In the genomic region with DNA sequence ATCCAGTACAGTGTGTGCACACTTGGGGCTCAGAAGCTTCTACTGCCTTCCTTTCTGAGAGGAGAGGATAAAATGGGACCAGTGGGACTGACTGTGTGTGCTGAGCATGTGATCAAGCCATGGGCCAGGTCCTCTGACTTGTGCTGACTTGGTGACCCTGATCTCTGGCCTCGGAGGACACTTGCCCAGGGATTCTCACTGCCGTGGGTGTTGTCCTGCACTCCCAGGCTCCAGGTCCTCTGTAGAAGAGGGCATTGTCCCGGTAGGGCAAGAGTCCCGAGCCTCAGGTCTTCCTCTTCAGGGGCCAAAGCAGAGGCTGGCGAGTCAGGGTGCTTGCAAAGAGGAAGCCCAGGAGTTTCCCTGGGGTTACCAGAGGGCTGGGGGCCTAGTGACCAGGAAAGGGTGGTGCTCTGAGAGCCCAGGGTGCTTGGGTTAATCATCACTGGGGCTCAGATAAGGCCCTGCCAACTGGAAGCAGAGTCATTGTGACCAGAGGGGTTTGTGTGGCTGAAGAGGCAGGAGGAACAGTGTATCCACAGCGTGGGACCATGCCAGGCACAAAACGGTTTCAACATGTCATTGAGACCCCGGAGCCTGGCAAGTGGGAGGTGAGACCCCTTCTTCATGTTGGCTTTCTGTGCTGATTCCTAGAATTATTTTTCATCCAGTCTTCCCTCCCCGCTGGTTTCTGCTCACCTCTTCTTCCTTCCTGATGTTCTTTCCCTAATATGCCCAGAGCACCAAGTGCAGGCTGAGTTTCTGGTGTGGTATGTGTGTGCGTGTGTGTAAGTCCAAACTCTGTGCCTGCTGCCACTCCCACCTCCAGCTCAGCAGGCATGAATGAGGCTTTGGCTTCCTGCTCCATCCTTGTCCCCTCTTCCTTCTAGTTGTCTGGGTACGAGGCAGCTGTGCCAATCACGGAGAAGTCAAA, we compare ENCODE assay signal across 10 cellular contexts. TPM values are rescaled to one million over a fixed set of nuclear protein-coding genes. Genes with fewer than 3 reads are reported as not detected.
A peak's percentile ranks its signal among the peaks of the same experiment; 100 is the strongest.
DNase-seq lines count a peak whose midpoint lies in the region; ATAC-seq and TF ChIP-seq lines count a peak whose summit lies in the region.
"Had no signal": no experiment of that assay in that cellular context is flagged by ENCODE, and none has a peak within 500 bp of the region (broad histone marks: within the 10 kb centered on the region; RNA-seq: fewer than 3 reads in every experiment).

A gene with protein sequence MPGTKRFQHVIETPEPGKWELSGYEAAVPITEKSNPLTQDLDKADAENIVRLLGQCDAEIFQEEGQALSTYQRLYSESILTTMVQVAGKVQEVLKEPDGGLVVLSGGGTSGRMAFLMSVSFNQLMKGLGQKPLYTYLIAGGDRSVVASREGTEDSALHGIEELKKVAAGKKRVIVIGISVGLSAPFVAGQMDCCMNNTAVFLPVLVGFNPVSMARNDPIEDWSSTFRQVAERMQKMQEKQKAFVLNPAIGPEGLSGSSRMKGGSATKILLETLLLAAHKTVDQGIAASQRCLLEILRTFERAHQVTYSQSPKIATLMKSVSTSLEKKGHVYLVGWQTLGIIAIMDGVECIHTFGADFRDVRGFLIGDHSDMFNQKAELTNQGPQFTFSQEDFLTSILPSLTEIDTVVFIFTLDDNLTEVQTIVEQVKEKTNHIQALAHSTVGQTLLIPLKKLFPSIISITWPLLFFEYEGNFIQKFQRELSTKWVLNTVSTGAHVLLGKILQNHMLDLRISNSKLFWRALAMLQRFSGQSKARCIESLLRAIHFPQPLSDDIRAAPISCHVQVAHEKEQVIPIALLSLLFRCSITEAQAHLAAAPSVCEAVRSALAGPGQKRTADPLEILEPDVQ (plus strand): TSS at position 483 of the 931 bp plus-strand sequence. CDS start 66 bp downstream, at position 549.

- H3K4me2 ChIP-seq in GM23338 = peak within 1 kb of the TSS; percentile 98

- no peaks in the 10 kb centered on the region for H3K36me3 ChIP-seq in GM23338 (ENCODE audit: insufficient read depth)

- H3K27ac Mint-ChIP-seq in GM23338 (no peak within 1 kb of the TSS), immature natural killer cell (peak within 1 kb of the TSS in 1 of 6 donors; percentile 27)
- no peak within 1 kb of the TSS for H3K27ac Mint-ChIP-seq in activated naive CD8-positive, alpha-beta T cell treated with anti-CD3 and anti-CD28 coated beads for 36 hours
- H3K27ac Mint-ChIP-seq: activated naive CD8-positive, alpha-beta T cell treated with anti-CD3 and anti-CD28 coated beads, Interleukin-2, amount 10 ng/mL, durations not matched to agents 7 days and 5 days had no signal

- ATAC-seq in GM23338 = no peak

- no peaks in the 10 kb centered on the region for H4K20me1 ChIP-seq in GM23338 (replicated peaks; ENCODE audit: insufficient read depth)

- no peaks in the 10 kb centered on the region for H3K79me2 ChIP-seq in GM23338 (replicated peaks; ENCODE audit: insufficient read depth)

- H3K4me1 ChIP-seq in GM23338 (ENCODE audit: insufficient read depth) = 0 out of 2 replicates have a peak, but pooled peaks cover 15% of the 10 kb centered on the region

- H3K4me1 Mint-ChIP-seq in GM23338 (peaks cover 16% of the 10 kb centered on the region), immature natural killer cell (peaks cover 11 to 15% of the 10 kb centered on the region in 2 donors)
- H3K4me1 Mint-ChIP-seq in activated naive CD8-positive, alpha-beta T cell treated with anti-CD3 and anti-CD28 coated beads for 36 hours = peaks cover 7% of the 10 kb centered on the region

- H2AFZ ChIP-seq in GM23338 = peak within 1 kb of the TSS; percentile 100

- H3K27me3 ChIP-seq in GM23338 (ENCODE audit: insufficient read depth) = peaks cover 31% of the 10 kb centered on the region

- no peaks in the 10 kb centered on the region for H3K9me2 ChIP-seq in GM23338 (ENCODE audit: insufficient read depth)

- H3K27me3 Mint-ChIP-seq in GM23338 (ENCODE audit: insufficient read depth, low read depth, poor library complexity) (peaks cover 20% of the 10 kb centered on the region), immature natural killer cell (ENCODE audit: low read depth in 3 of 3) (peaks cover 23 to 31% (median 25%) of the 10 kb centered on the region in 3 donors)
- peaks cover 47% of the 10 kb centered on the region for H3K27me3 Mint-ChIP-seq in activated naive CD8-positive, alpha-beta T cell treated with anti-CD3 and anti-CD28 coated beads for 36 hours

- H3K4me3 Mint-ChIP-seq in GM23338 (peak within 1 kb of the TSS; percentile 92), immature natural killer cell (peak within 1 kb of the TSS; percentile 44 to 72 (median 61))
- peak within 1 kb of the TSS; percentile 70 for H3K4me3 Mint-ChIP-seq in activated naive CD8-positive, alpha-beta T cell treated with anti-CD3 and anti-CD28 coated beads for 36 hours

- H3K9me3 Mint-ChIP-seq in GM23338 = no peaks in the 10 kb centered on the region
- H3K9me3 Mint-ChIP-seq in activated naive CD8-positive, alpha-beta T cell treated with anti-CD3 and anti-CD28 coated beads for 36 hours = no peaks in the 10 kb centered on the region
- H3K9me3 Mint-ChIP-seq in immature natural killer cell = peaks cover 0 to 2% (median 0%) of the 10 kb centered on the region in 6 donors
- H3K9me3 Mint-ChIP-seq: activated naive CD8-positive, alpha-beta T cell treated with anti-CD3 and anti-CD28 coated beads, Interleukin-2, amount 10 ng/mL, durations not matched to agents 7 days and 5 days had no signal

- TF ChIP-seq CTCF in GM23338 (conservative IDR thresholded peaks at IDR 0.05; ENCODE audit: low read depth in 2 of 2) = no peak

- H3K4me3 ChIP-seq in GM23338 = peak within 1 kb of the TSS; percentile 98

- no peaks in the 10 kb centered on the region for H3F3A ChIP-seq in GM23338 (replicated peaks; ENCODE audit: low read depth)

- DNase-seq in A172 (ENCODE audit: low spot score) (peak; percentile 33), GM23338 (ENCODE audit: low spot score) (no peak), immature natural killer cell (no peak), NCI-H1092 treated with DMSO at 0.1 percent for 48 hours (lab: John Stamatoyannopoulos, UW) (no peak), RPMI8226 (no peak), LoVo (ENCODE audit: low spot score) (no peak), RKO (ENCODE audit: low spot score) (no peak)
- no peak for DNase-seq in activated naive CD8-positive, alpha-beta T cell treated with anti-CD3 and anti-CD28 coated beads for 36 hours
- DNase-seq: activated naive CD8-positive, alpha-beta T cell treated with anti-CD3 and anti-CD28 coated beads, Interleukin-2, amount 10 ng/mL, durations not matched to agents 7 days and 5 days; NCI-H510A had no signal

- H3K36me3 Mint-ChIP-seq in GM23338 (ENCODE audit: low read depth) = no peaks in the 10 kb centered on the region; the same call in 2 of the 3 replicates
- no peaks in the 10 kb centered on the region for H3K36me3 Mint-ChIP-seq in activated naive CD8-positive, alpha-beta T cell treated with anti-CD3 and anti-CD28 coated beads for 36 hours
- no peaks in the 10 kb centered on the region for H3K36me3 Mint-ChIP-seq in immature natural killer cell
- H3K36me3 Mint-ChIP-seq: activated naive CD8-positive, alpha-beta T cell treated with anti-CD3 and anti-CD28 coated beads, Interleukin-2, amount 10 ng/mL, durations not matched to agents 7 days and 5 days had no signal

- H3K27ac ChIP-seq in GM23338 (ENCODE audit: low read depth) = no peak within 1 kb of the TSS

TF ChIP-seq in GM23338, 12 proteins besides CTCF, POLR2A, EP300 and RAD21 (continues in another document):
- TF ChIP-seq EZH2phosphoT487 (IDR thresholded peaks at IDR 0.05; ENCODE audit: unreplicated experiment) = no peak
- no peak for TF ChIP-seq JUNB (IDR thresholded peaks at IDR 0.05; ENCODE audit: unreplicated experiment)
- TF ChIP-seq EZH2 (IDR thresholded peaks at IDR 0.05; ENCODE audit: low read depth, unreplicated experiment) = no peak
- TF ChIP-seq, protein P1, sequence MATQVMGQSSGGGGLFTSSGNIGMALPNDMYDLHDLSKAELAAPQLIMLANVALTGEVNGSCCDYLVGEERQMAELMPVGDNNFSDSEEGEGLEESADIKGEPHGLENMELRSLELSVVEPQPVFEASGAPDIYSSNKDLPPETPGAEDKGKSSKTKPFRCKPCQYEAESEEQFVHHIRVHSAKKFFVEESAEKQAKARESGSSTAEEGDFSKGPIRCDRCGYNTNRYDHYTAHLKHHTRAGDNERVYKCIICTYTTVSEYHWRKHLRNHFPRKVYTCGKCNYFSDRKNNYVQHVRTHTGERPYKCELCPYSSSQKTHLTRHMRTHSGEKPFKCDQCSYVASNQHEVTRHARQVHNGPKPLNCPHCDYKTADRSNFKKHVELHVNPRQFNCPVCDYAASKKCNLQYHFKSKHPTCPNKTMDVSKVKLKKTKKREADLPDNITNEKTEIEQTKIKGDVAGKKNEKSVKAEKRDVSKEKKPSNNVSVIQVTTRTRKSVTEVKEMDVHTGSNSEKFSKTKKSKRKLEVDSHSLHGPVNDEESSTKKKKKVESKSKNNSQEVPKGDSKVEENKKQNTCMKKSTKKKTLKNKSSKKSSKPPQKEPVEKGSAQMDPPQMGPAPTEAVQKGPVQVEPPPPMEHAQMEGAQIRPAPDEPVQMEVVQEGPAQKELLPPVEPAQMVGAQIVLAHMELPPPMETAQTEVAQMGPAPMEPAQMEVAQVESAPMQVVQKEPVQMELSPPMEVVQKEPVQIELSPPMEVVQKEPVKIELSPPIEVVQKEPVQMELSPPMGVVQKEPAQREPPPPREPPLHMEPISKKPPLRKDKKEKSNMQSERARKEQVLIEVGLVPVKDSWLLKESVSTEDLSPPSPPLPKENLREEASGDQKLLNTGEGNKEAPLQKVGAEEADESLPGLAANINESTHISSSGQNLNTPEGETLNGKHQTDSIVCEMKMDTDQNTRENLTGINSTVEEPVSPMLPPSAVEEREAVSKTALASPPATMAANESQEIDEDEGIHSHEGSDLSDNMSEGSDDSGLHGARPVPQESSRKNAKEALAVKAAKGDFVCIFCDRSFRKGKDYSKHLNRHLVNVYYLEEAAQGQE (IDR thresholded peaks at IDR 0.05; ENCODE audit: unreplicated experiment) = no peak
- no peak for TF ChIP-seq ZNF114 (CRISPR knock-in tag; IDR thresholded peaks at IDR 0.05)
- no peak for TF ChIP-seq ETS1 (IDR thresholded peaks at IDR 0.05)
- no peak for TF ChIP-seq STAT1 (IDR thresholded peaks at IDR 0.05; ENCODE audit: unreplicated experiment)

RNA-seq across cellular contexts. Expression of the gene that starts here (rescaled TPM):
- total RNA-seq in A172 (2014; rRNA removed; shearing (Covaris generic)) = not detected in 2 replicates
- not detected in 2 replicates for total RNA-seq in GM23338 (2014; rRNA removed; shearing (Covaris generic))
- polyA plus RNA-seq in GM23338 (2016; fragmentation: Nextera tagmentation; extraction: Ambion mirVana) (not detected in 2 replicates), immature natural killer cell (not detected)
- total RNA-seq in activated naive CD8-positive, alpha-beta T cell treated with anti-CD3 and anti-CD28 coated beads for 36 hours = not detected
- total RNA-seq: activated naive CD8-positive, alpha-beta T cell treated with anti-CD3 and anti-CD28 coated beads, Interleukin-2, amount 10 ng/mL, durations not matched to agents 7 days and 5 days had no signal

Comparison
In these comparisons a context has a peak if more than half of its experiments do, and no peak if none do; other contexts are left out.
1. Peak in DNase-seq in A172; RNA of the gene not detected or under 1 TPM.